Comparison of ENCODE assay signal across 17 cellular contexts in the genomic region with DNA sequence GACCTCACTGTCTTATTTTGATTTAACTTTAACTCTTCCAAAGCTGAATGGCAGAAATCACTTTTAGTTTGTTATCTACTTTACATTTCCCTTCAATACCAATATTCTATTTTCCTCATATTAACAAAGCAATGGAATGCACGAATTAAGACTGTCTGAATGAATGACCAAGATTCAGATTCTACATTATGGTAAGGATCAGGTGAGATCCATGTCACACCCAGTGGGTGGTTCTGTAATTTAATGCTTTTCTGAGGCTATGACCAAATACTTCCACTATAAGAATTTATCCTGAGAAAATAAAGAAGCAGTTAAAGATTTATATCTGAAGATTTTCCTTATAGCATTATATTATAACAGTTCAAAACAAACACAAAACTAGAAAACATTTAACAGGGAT.
"Had no signal": no experiment of that assay in that cellular context is flagged by ENCODE, and none has a peak within 500 bp of the region (broad histone marks: within the 10 kb centered on the region; RNA-seq: fewer than 3 reads in every experiment).

No MANE protein-coding gene starts in this region.

- DNase-seq: Karpas-422, KG1, MM.1S, NCI-H1092 treated with DMSO at 0.1 percent for 48 hours, NCI-H1436, NCI-H187, NCI-H2029, NCI-H2081 treated with DMSO at 0.1 percent for 48 hours, NCI-H2171, NCI-H226, NCI-H446, NCI-H510A, NCI-H524 treated with DMSO at 0.1 percent for 48 hours, NCI-H774, Right ventricle myocardium superior, RPMI8226, SIG-M5 had no signal
